In the genomic region with DNA sequence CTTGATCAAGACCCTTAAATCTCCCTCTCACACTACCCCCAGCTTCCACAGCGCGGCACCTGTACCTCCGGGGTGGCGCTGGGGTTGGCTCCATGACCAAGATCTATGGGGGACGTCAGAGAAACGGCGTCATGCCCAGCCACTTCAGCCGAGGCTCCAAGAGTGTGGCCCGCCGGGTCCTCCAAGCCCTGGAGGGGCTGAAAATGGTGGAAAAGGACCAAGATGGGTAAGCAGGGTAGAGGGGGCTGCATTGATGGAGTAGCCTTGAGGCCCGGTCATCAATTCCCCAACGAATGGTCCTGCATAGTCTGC, we compare ENCODE assay signal across 1 cellular context.
TF ChIP-seq lines count a peak whose summit lies in the region.

No MANE protein-coding gene starts in this region.

TF ChIP-seq in GM23338, 12 proteins besides CTCF, POLR2A, EP300 and RAD21:
- TF ChIP-seq, protein P1, sequence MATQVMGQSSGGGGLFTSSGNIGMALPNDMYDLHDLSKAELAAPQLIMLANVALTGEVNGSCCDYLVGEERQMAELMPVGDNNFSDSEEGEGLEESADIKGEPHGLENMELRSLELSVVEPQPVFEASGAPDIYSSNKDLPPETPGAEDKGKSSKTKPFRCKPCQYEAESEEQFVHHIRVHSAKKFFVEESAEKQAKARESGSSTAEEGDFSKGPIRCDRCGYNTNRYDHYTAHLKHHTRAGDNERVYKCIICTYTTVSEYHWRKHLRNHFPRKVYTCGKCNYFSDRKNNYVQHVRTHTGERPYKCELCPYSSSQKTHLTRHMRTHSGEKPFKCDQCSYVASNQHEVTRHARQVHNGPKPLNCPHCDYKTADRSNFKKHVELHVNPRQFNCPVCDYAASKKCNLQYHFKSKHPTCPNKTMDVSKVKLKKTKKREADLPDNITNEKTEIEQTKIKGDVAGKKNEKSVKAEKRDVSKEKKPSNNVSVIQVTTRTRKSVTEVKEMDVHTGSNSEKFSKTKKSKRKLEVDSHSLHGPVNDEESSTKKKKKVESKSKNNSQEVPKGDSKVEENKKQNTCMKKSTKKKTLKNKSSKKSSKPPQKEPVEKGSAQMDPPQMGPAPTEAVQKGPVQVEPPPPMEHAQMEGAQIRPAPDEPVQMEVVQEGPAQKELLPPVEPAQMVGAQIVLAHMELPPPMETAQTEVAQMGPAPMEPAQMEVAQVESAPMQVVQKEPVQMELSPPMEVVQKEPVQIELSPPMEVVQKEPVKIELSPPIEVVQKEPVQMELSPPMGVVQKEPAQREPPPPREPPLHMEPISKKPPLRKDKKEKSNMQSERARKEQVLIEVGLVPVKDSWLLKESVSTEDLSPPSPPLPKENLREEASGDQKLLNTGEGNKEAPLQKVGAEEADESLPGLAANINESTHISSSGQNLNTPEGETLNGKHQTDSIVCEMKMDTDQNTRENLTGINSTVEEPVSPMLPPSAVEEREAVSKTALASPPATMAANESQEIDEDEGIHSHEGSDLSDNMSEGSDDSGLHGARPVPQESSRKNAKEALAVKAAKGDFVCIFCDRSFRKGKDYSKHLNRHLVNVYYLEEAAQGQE (IDR thresholded peaks at IDR 0.05; ENCODE audit: unreplicated experiment) = no peak
- TF ChIP-seq ZNF331 (CRISPR knock-in tag; IDR thresholded peaks at IDR 0.05; ENCODE audit: low read depth) (no peak), STAT1 (IDR thresholded peaks at IDR 0.05; ENCODE audit: unreplicated experiment) (no peak), ZNF114 (CRISPR knock-in tag; IDR thresholded peaks at IDR 0.05) (no peak), EZH2phosphoT487 (IDR thresholded peaks at IDR 0.05; ENCODE audit: unreplicated experiment) (no peak), ZNF462 (CRISPR knock-in tag; IDR thresholded peaks at IDR 0.05) (no peak), CREB1 (CRISPR knock-in tag; IDR thresholded peaks at IDR 0.05; ENCODE audit: low read depth) (no peak), JUNB (IDR thresholded peaks at IDR 0.05; ENCODE audit: unreplicated experiment) (no peak), POLR2AphosphoS5 (IDR thresholded peaks at IDR 0.05; ENCODE audit: low read depth) (no peak), EZH2 (IDR thresholded peaks at IDR 0.05; ENCODE audit: low read depth, unreplicated experiment) (no peak), NANOG (IDR thresholded peaks at IDR 0.05; ENCODE audit: borderline replicate concordance) (no peak), ETS1 (IDR thresholded peaks at IDR 0.05) (no peak)
TF ChIP-seq in GM23338: peak in this region for 0.
